Comparison of ENCODE assay signal across 3 cellular contexts in genomic region chr2:233973786-233974185, GRCh38.
TF ChIP-seq lines count a peak whose summit lies in the region.

No MANE protein-coding gene starts in this region.

TF ChIP-seq in SK-N-SH, 30 proteins besides CTCF, POLR2A, EP300 and RAD21 (continued from another document):
- TF ChIP-seq PBX3 (IDR thresholded peaks at IDR 0.05) (no peak), USF1 (IDR thresholded peaks at IDR 0.05; ENCODE audit: borderline replicate concordance, low read depth) (no peak), TAF1 (IDR thresholded peaks at IDR 0.05; ENCODE audit: borderline replicate concordance, low read depth, low read length) (no peak), NFIC (IDR thresholded peaks at IDR 0.05; ENCODE audit: borderline replicate concordance) (no peak), GATA2 (CRISPR knock-in tag; IDR thresholded peaks at IDR 0.05) (no peak), SIN3A (IDR thresholded peaks at IDR 0.05; ENCODE audit: borderline replicate concordance, low read depth, low read length) (no peak), EZH2phosphoT487 (IDR thresholded peaks at IDR 0.05; ENCODE audit: borderline replicate concordance, low read depth) (no peak), MAX (IDR thresholded peaks at IDR 0.05; ENCODE audit: low read depth) (no peak), MXI1 (IDR thresholded peaks at IDR 0.05; ENCODE audit: low read depth, low read length) (no peak), FOXJ3 (CRISPR knock-in tag; IDR thresholded peaks at IDR 0.05) (no peak), FOSL2 (IDR thresholded peaks at IDR 0.05; ENCODE audit: borderline replicate concordance, low read depth) (no peak), YY1 (IDR thresholded peaks at IDR 0.05; ENCODE audit: low read depth) (no peak)

TF ChIP-seq in SK-N-SH treated with all-trans-retinoic acid at 6 μM for 48 hours, 23 proteins besides CTCF, POLR2A, EP300 and RAD21 (continued from another document):
- TF ChIP-seq PATZ1 (CRISPR knock-in tag; IDR thresholded peaks at IDR 0.05; ENCODE audit: borderline replicate concordance) (no peak), CSRNP3 (CRISPR knock-in tag; IDR thresholded peaks at IDR 0.05) (no peak), OSR1 (CRISPR knock-in tag; IDR thresholded peaks at IDR 0.05) (no peak), GLIS3 (CRISPR knock-in tag; IDR thresholded peaks at IDR 0.05) (no peak), ZNF8 (CRISPR knock-in tag; IDR thresholded peaks at IDR 0.05) (no peak), TSHZ2 (CRISPR knock-in tag; IDR thresholded peaks at IDR 0.05) (no peak), TOX (CRISPR knock-in tag; IDR thresholded peaks at IDR 0.05; ENCODE audit: borderline replicate concordance) (no peak), ISL1 (CRISPR knock-in tag; IDR thresholded peaks at IDR 0.05) (no peak), CSDC2 (CRISPR knock-in tag; IDR thresholded peaks at IDR 0.05) (no peak)

TF ChIP-seq in WTC11, 78 proteins besides CTCF, POLR2A, EP300 and RAD21 (continued from another document):
- TF ChIP-seq ZNF512 (CRISPR knock-in tag; IDR thresholded peaks at IDR 0.05; ENCODE audit: borderline replicate concordance) = no peak
- TF ChIP-seq ZNF317 (CRISPR knock-in tag; IDR thresholded peaks at IDR 0.05; ENCODE audit: borderline replicate concordance, low read depth) = no peak
- TF ChIP-seq IRF1 (CRISPR knock-in tag; IDR thresholded peaks at IDR 0.05) = no peak
- TF ChIP-seq ZNF396 (CRISPR knock-in tag; IDR thresholded peaks at IDR 0.05; ENCODE audit: borderline replicate concordance) = no peak
- TF ChIP-seq ATF2 (CRISPR knock-in tag; IDR thresholded peaks at IDR 0.05; ENCODE audit: borderline replicate concordance, low read depth) = no peak
- TF ChIP-seq MAX (CRISPR knock-in tag; IDR thresholded peaks at IDR 0.05) = no peak
- TF ChIP-seq ATF6 (CRISPR knock-in tag; IDR thresholded peaks at IDR 0.05) = no peak
- TF ChIP-seq PRDM15 (CRISPR knock-in tag; IDR thresholded peaks at IDR 0.05) = no peak
- TF ChIP-seq TEAD4 (CRISPR knock-in tag; IDR thresholded peaks at IDR 0.05) = no peak
- TF ChIP-seq ATF3 (CRISPR knock-in tag; conservative IDR thresholded peaks at IDR 0.05) = no peak
- TF ChIP-seq E2F1 (CRISPR knock-in tag; IDR thresholded peaks at IDR 0.05) = no peak
- no peak for TF ChIP-seq SMAD4 (CRISPR knock-in tag; IDR thresholded peaks at IDR 0.05)
- no peak for TF ChIP-seq PREB (CRISPR knock-in tag; IDR thresholded peaks at IDR 0.05; ENCODE audit: borderline replicate concordance)
- no peak for TF ChIP-seq ZBTB21 (CRISPR knock-in tag; IDR thresholded peaks at IDR 0.05; ENCODE audit: borderline replicate concordance)
- TF ChIP-seq FOXJ3 (CRISPR knock-in tag; IDR thresholded peaks at IDR 0.05; ENCODE audit: borderline replicate concordance) = no peak
- TF ChIP-seq AR (CRISPR knock-in tag; IDR thresholded peaks at IDR 0.05) = no peak
- TF ChIP-seq SMAD3 (CRISPR knock-in tag; IDR thresholded peaks at IDR 0.05; ENCODE audit: borderline replicate concordance) = no peak
